Comparison of ENCODE assay signal across 23 cellular contexts in the genomic region with DNA sequence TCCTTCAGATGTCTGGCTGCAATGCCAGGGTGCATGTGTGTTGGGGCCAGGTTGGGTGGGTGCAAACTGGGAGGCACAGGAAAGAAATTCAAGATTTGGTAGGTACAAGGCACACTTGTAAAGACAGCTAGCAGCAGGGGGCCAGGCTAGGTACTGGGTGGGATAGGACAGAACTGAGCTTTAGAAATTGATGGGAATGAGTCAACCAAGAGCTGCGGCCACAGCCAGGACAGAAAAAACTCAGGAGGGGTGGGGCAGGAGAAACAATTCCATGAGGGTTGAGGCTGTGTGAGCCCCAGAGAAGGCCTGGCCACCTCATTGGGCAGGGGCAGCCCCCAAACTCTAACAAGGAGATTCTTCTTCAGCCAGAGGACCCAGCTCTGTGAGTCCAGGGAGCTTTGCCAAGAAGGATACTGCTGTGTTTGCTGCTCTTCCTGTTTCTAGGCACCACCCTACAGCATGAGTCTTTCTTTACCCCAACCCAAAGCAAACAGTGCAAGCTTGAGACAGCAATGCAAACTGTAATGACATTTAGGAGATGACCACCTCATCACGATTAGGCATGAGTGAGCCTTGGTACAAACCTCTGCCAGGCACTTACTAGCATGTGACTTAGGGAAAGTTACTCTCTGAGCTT. TPM values are rescaled to one million over a fixed set of nuclear protein-coding genes. Genes with fewer than 3 reads are reported as not detected.
DNase-seq lines count a peak whose midpoint lies in the region; ATAC-seq, FAIRE-seq and TF ChIP-seq lines count a peak whose summit lies in the region.
"Had no signal": no experiment of that assay in that cellular context is flagged by ENCODE, and none has a peak within 500 bp of the region (broad histone marks: within the 10 kb centered on the region; RNA-seq: fewer than 3 reads in every experiment).

No MANE protein-coding gene starts in this region.

- no peak overlapping the region for H3K56ac ChIP-seq in H1 (replicated peaks; ENCODE audit: insufficient read length, low read depth, low read length)

- ATAC-seq in GM21619 (IDR thresholded peaks at IDR 0.05; ENCODE audit: unreplicated experiment) (no peak), HG03460 (IDR thresholded peaks at IDR 0.05; ENCODE audit: unreplicated experiment) (no peak), Right ventricle myocardium inferior (no peak)
- ATAC-seq in stimulated activated naive B cell treated with anti-CD40 and anti-IgM and Interleukin-4, amounts not matched to agents 10 μg/mL and 1 μg/mL and 100 μg/mL, for 72 hours (replicated peaks), result no peak
- ATAC-seq: CD8-positive, alpha-beta T cell; HCT116 had no signal

- no peak overlapping the region for H4K8ac ChIP-seq in H1 (ENCODE audit: extremely low read depth, insufficient read depth, low read length)

- no peak for TF ChIP-seq POLR2A in H1 (IDR thresholded peaks at IDR 0.05; ENCODE audit: control extremely low read depth in 1 of 2, low read depth in 2 of 2, low read length in 2 of 2)

- H2BK5ac ChIP-seq in H1 (ENCODE audit: low read depth, low read length), result no peak overlapping the region

- H3K4me1 Mint-ChIP-seq in stimulated activated naive B cell treated with anti-CD40 and anti-IgM and Interleukin-4, amounts not matched to agents 10 μg/mL and 1 μg/mL and 100 μg/mL, for 72 hours, result no peaks in the 10 kb centered on the region

- no peak overlapping the region for H3K27ac ChIP-seq in H1 (ENCODE audit: low read depth, low read length)
- H3K27ac ChIP-seq: HL-60, RWPE1, SK-N-MC had no signal

- H3K27me3 Mint-ChIP-seq in stimulated activated naive B cell treated with anti-CD40 and anti-IgM and Interleukin-4, amounts not matched to agents 10 μg/mL and 1 μg/mL and 100 μg/mL, for 72 hours, result peaks cover 5 to 7% of the 10 kb centered on the region in 2 donors

- CTCF ChIA-PET in H1 (lab: Charles Lee; ENCODE audit: partially characterized antibody), result interaction anchor here (0.6 to 6.1 kb wide), 28 partner anchors 8 to 750 kb away, joined by 3 to 69 read pairs (median 4); no protein-coding TSS in a partner anchor

- H4K5ac ChIP-seq in H1 (ENCODE audit: insufficient read length, low read depth, low read length), result no peak overlapping the region

- no peaks in the 10 kb centered on the region for H3K36me3 Mint-ChIP-seq in stimulated activated naive B cell treated with anti-CD40 and anti-IgM and Interleukin-4, amounts not matched to agents 10 μg/mL and 1 μg/mL and 100 μg/mL, for 72 hours
- H3K36me3 Mint-ChIP-seq: CD8-positive, alpha-beta T cell had no signal

- no peak overlapping the region for H3K14ac ChIP-seq in H1 (ENCODE audit: insufficient read length)

- H3K4me2 ChIP-seq in Loucy (ENCODE audit: low read depth, low read length, poor library complexity, severe bottlenecking) (no peak overlapping the region), H1 (ENCODE audit: insufficient read depth in 1 of 2, low read depth in 2 of 2, low read length in 2 of 2) (no peak overlapping the region)

- intact Hi-C loops in Right ventricle myocardium inferior (cut with DNase I), result no loop called here

- no peak overlapping the region for H3K27ac Mint-ChIP-seq in stimulated activated naive B cell treated with anti-CD40 and anti-IgM and Interleukin-4, amounts not matched to agents 10 μg/mL and 1 μg/mL and 100 μg/mL, for 72 hours
- H3K27ac Mint-ChIP-seq: CD8-positive, alpha-beta T cell had no signal

- H3K9me2 ChIP-seq in Loucy (replicated peaks; ENCODE audit: low read depth, low read length), result no peaks in the 10 kb centered on the region

- H3K18ac ChIP-seq in H1 (ENCODE audit: extremely low read depth, low read length), result no peak overlapping the region

- H2BK20ac ChIP-seq in H1 (ENCODE audit: low read length), result no peak overlapping the region

- POLR2A ChIA-PET in H1 (lab: Charles Lee; ENCODE audit: partially characterized antibody), result interaction anchor here (0.7 to 1.0 kb wide), 2 partner anchors 37 to 40 kb away, joined by 3 read pairs; no protein-coding TSS in a partner anchor

- no peak overlapping the region for H3K4ac ChIP-seq in H1 (replicated peaks; ENCODE audit: insufficient read length, low read depth, low read length)

- no peak for FAIRE-seq in H1 (lab: Jason Lieb, UNC)
- FAIRE-seq: D721Med had no signal

- H3K27me3 ChIP-seq in Loucy (ENCODE audit: insufficient read depth, low read length, poor library complexity, severe bottlenecking), result no peaks in the 10 kb centered on the region
- H3K27me3 ChIP-seq in H1 (replicated peaks in 1 of 4; ENCODE audit: control insufficient read depth in 3 of 4, extremely low read depth in 1 of 4, insufficient read depth in 3 of 4, low read length in 3 of 4), result no peaks in the 10 kb centered on the region

- peak; percentile 10 for DNase-seq in A172 (ENCODE audit: low spot score)
- peak; percentile 27 for DNase-seq in COR-L47 (lab: John Stamatoyannopoulos, UW)
- no peak for DNase-seq in H1 (ENCODE audit: low read depth in 1 of 2, low spot score in 2 of 2)
- no peak for DNase-seq in stimulated activated naive B cell treated with anti-CD40 and anti-IgM and Interleukin-4, amounts not matched to agents 10 μg/mL and 1 μg/mL and 100 μg/mL, for 72 hours
- no peak for DNase-seq in Right ventricle myocardium inferior (ENCODE audit: missing footprints)
- DNase-seq: CD8-positive, alpha-beta T cell; DMS79; KBM-7; NCI-H1417; NCI-H2081 treated with DMSO at 0.1 percent for 48 hours; NCI-H524; NK-92 treated with Interleukin-12 subunit alpha and Interleukin-12 subunit beta, amount 100 ng/mL, for 24 hours; T-helper 1 cell; T1000 had no signal

- H3K4me1 ChIP-seq in Loucy (ENCODE audit: insufficient read depth, low read length, poor library complexity, severe bottlenecking) (no peaks in the 10 kb centered on the region), H1 (replicated peaks in 1 of 4; ENCODE audit: control insufficient read depth in 3 of 4, insufficient read depth in 4 of 4, low read length in 3 of 4) (peaks cover 3 to 12% (median 7%) of the 10 kb centered on the region in 4 experiments)

- H3K4me3 ChIP-seq in Loucy (ENCODE audit: low read length, poor library complexity, severe bottlenecking), result no peak overlapping the region
- no peak overlapping the region for H3K4me3 ChIP-seq in H1 (ENCODE audit: extremely low read depth in 1 of 4, insufficient read depth in 2 of 4, low read depth in 3 of 4, low read length in 4 of 4)
- H3K4me3 ChIP-seq: SK-N-MC had no signal

- H3K9me3 ChIP-seq in Loucy (ENCODE audit: insufficient read depth, low read depth, low read length) (no peaks in the 10 kb centered on the region), H1 (ENCODE audit: insufficient read depth in 2 of 2, low read depth in 1 of 2, low read length in 1 of 2) (no peaks in the 10 kb centered on the region)

- H3K79me2 ChIP-seq in Loucy (ENCODE audit: insufficient read depth, low read length) (no peaks in the 10 kb centered on the region), H1 (ENCODE audit: control insufficient read depth in 1 of 2, insufficient read depth in 2 of 2, low read length in 2 of 2) (no peaks in the 10 kb centered on the region)

- no peaks in the 10 kb centered on the region for H3K9me3 Mint-ChIP-seq in stimulated activated naive B cell treated with anti-CD40 and anti-IgM and Interleukin-4, amounts not matched to agents 10 μg/mL and 1 μg/mL and 100 μg/mL, for 72 hours
- H3K9me3 Mint-ChIP-seq: CD8-positive, alpha-beta T cell had no signal

- H2BK120ac ChIP-seq in H1 (replicated peaks; ENCODE audit: low read depth, low read length), result no peak overlapping the region

- no peaks in the 10 kb centered on the region for H3F3A ChIP-seq in Loucy (ENCODE audit: low read depth)

- H3K36me3 ChIP-seq in Loucy (ENCODE audit: insufficient read depth, low read length) (no peaks in the 10 kb centered on the region), H1 (ENCODE audit: control insufficient read depth in 2 of 4, insufficient read depth in 4 of 4, low read length in 3 of 4) (no peaks in the 10 kb centered on the region)

- no peak overlapping the region for H2BK12ac ChIP-seq in H1 (ENCODE audit: low read depth, low read length)

- no peak for TF ChIP-seq EP300 in H1 (IDR thresholded peaks at IDR 0.05; ENCODE audit: borderline replicate concordance in 1 of 2, low read depth in 2 of 2, low read length in 2 of 2)

- H4K91ac ChIP-seq in H1 (replicated peaks; ENCODE audit: insufficient read length, low read length), result no peak overlapping the region

- no peaks in the 10 kb centered on the region; the same call in 1 of the 2 replicates for H3K23me2 ChIP-seq in H1 (ENCODE audit: low read depth, low read length)

- H4K20me1 ChIP-seq in Loucy (ENCODE audit: insufficient read depth, low read length, poor library complexity, severe bottlenecking) (no peaks in the 10 kb centered on the region), H1 (replicated peaks in 1 of 2; ENCODE audit: control insufficient read depth in 1 of 2, insufficient read depth in 2 of 2, low read length in 2 of 2) (no peaks in the 10 kb centered on the region)

- no peak overlapping the region for H3K23ac ChIP-seq in H1 (ENCODE audit: insufficient read length)

- TF ChIP-seq RAD21 in H1 (IDR thresholded peaks at IDR 0.05 in 1 of 2, conservative IDR thresholded peaks at IDR 0.05 in 1 of 2; ENCODE audit: low read depth in 2 of 2, low read length in 2 of 2), result no peak

- TF ChIP-seq CTCF in Loucy (conservative IDR thresholded peaks at IDR 0.05; ENCODE audit: low read length), result no peak
- no peak for TF ChIP-seq CTCF in H1 (IDR thresholded peaks at IDR 0.05; ENCODE audit: control extremely low read depth in 1 of 3, insufficient read depth in 1 of 3, low read depth in 1 of 3, low read length in 3 of 3)

- H3K79me1 ChIP-seq in H1 (ENCODE audit: low read depth, low read length), result no peaks in the 10 kb centered on the region

- no peak overlapping the region for H3K4me3 Mint-ChIP-seq in stimulated activated naive B cell treated with anti-CD40 and anti-IgM and Interleukin-4, amounts not matched to agents 10 μg/mL and 1 μg/mL and 100 μg/mL, for 72 hours
- H3K4me3 Mint-ChIP-seq: CD8-positive, alpha-beta T cell had no signal

- 92% methylated on average over 2 of the region's 2 CpGs; no CpG with 5 or more reads in 1 of the 2 experiments for WGBS in H1 (ENCODE audit: extremely low coverage in 1 of 2, insufficient coverage in 1 of 2, insufficient read length in 1 of 2, insufficient replicate concordance in 2 of 2, low coverage in 1 of 2, low lambda C conversion rate in 2 of 2, missing lambda C conversion rate in 1 of 2), 2 experiments

- peak overlapping the region; percentile 71; the same call in 1 of the 2 replicates for H2AFZ ChIP-seq in Loucy (ENCODE audit: low read length)
- no peak overlapping the region for H2AFZ ChIP-seq in H1 (ENCODE audit: low read length)

- H3K9ac ChIP-seq in Loucy (ENCODE audit: low read depth, low read length, poor library complexity, severe bottlenecking) (no peak overlapping the region), H1 (replicated peaks in 1 of 4; ENCODE audit: extremely low read depth in 1 of 4, low read depth in 3 of 4, low read length in 3 of 4) (no peak overlapping the region)

- no peak overlapping the region for H2AK5ac ChIP-seq in H1 (ENCODE audit: low read depth, low read length)

- H2BK15ac ChIP-seq in H1 (ENCODE audit: low read length), result 0 out of 2 replicates have a peak overlapping the region, but pooled peaks have one; percentile 22

RNA-seq across cellular contexts. Expression of a gene that starts 21.3 kb away (rescaled TPM):
- total RNA-seq in A172 (2014; rRNA removed; shearing (Covaris generic)), result not detected in 2 replicates
- not detected in 2 replicates for total RNA-seq in H1 (2021; fragmentation: NEBNext Ultra II Directional; extraction: Animal tissue kit (Norgen Biotek cat#: 25700))
- polyA plus RNA-seq in H1 (2011; rRNA removed), result not detected in 2 replicates
- not detected for polyA plus RNA-seq in H1 (2011; cell fraction: cytosol; rRNA removed)
- not detected for polyA plus RNA-seq in H1 (2011; cell fraction: nucleus; rRNA removed)
- polyA plus RNA-seq in H1 (2012, experiment 1 of 2), result not detected in 4 replicates
- polyA plus RNA-seq in H1 (2012, experiment 2 of 2), result not detected
- polyA plus RNA-seq in H1 (2013, experiment 1 of 2), result not detected
- polyA plus RNA-seq in H1 (2013, experiment 2 of 2), result not detected
- not detected in 2 replicates for polyA minus RNA-seq in H1 (2011; rRNA and poly(A)+ RNA removed)
- polyA minus RNA-seq in H1 (2011; cell fraction: cytosol; rRNA and poly(A)+ RNA removed), result not detected
- not detected for polyA minus RNA-seq in H1 (2011; cell fraction: nucleus; rRNA and poly(A)+ RNA removed)
- not detected for total RNA-seq in Right ventricle myocardium inferior
- total RNA-seq: CD8-positive, alpha-beta T cell had no signal
- polyA plus RNA-seq: BJ had no signal

Comparison
In these comparisons a context has a peak if more than half of its experiments do, and no peak if none do; other contexts are left out.
1. DNase-seq: peak in A172 (single experiment) and COR-L47 (single experiment); none in H1 (0 of 2), stimulated activated naive B cell treated with anti-CD40 and anti-IgM and Interleukin-4, amounts not matched to agents 10 μg/mL and 1 μg/mL and 100 μg/mL, for 72 hours (single experiment) and Right ventricle myocardium inferior (single experiment).